24 cellular contexts compared by ENCODE assay signal in the genomic region with DNA sequence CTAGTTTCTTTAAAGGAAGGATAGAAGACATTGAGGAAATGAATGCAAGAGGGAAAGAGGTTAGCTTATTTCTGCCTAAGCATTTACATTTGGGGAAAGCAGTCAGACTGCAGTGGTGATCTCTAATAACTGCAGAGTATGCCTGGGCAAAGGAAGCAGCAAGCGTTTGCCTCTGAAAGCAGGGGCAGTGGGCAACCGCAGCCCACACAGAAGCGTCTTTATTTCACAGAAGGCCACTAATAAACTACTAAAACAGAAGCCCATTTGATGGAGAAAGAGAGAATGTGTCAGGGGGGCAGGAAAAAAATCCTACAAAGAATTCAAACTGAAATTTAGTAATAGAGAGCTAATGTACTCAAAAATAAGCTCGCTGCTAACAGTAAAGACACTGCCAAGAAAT. TPM values are rescaled to one million over a fixed set of nuclear protein-coding genes. Genes with fewer than 3 reads are reported as not detected.
"Had no signal": no experiment of that assay in that cellular context is flagged by ENCODE, and none has a peak within 500 bp of the region (broad histone marks: within the 10 kb centered on the region; RNA-seq: fewer than 3 reads in every experiment).

No MANE protein-coding gene starts in this region.

- H3K27ac ChIP-seq: Peyer's patch had no signal

- H3K36me3 Mint-ChIP-seq: activated CD8-positive, alpha-beta memory T cell treated with anti-CD3 and anti-CD28 coated beads, Interleukin-2, amount 10 ng/mL, durations not matched to agents 7 days and 5 days; activated naive CD4-positive, alpha-beta T cell treated with anti-CD3 and anti-CD28 coated beads, Interleukin-2, amount 50 U/mL, for 24 hours; WTC11 had no signal

- H3K27me3 ChIP-seq: Peyer's patch had no signal

- H3K27ac Mint-ChIP-seq: activated CD4-positive, alpha-beta T cell treated with anti-CD3 and anti-CD28 coated beads, Interleukin-2, amount 10 ng/mL, durations not matched to agents 24 days and 14 days; activated CD8-positive, alpha-beta memory T cell treated with anti-CD3 and anti-CD28 coated beads, Interleukin-2, amount 10 ng/mL, durations not matched to agents 7 days and 5 days; activated naive CD4-positive, alpha-beta T cell treated with anti-CD3 and anti-CD28 coated beads, Interleukin-2, amount 50 U/mL, for 24 hours; activated T-cell treated with anti-CD3 and anti-CD28 coated beads, Interleukin-2, amount 50 U/mL, for 24 hours; activated T-helper 1 cell treated with anti-CD3 and anti-CD28 coated beads, Interleukin-12 subunit alpha, Interleukin-12 subunit beta, Interleukin-2, Interleukin-4 antibody, amounts not matched to agents 30 ng/mL and 10 ng/mL and 1 ng/mL, durations not matched to agents 14 hours and 24 hours and 36 hours; T-helper 17 cell; WTC11 had no signal

- H3K36me3 ChIP-seq: Peyer's patch had no signal

- ATAC-seq: activated CD8-positive, alpha-beta memory T cell treated with anti-CD3 and anti-CD28 coated beads, Interleukin-2, amount 10 ng/mL, durations not matched to agents 7 days and 5 days; T-helper 17 cell; WTC11 had no signal

- H3K4me1 ChIP-seq: Peyer's patch had no signal

- H3K9me3 ChIP-seq: Peyer's patch had no signal

- H3K27me3 Mint-ChIP-seq: activated CD4-positive, alpha-beta T cell treated with anti-CD3 and anti-CD28 coated beads, Interleukin-2, amount 10 ng/mL, durations not matched to agents 24 days and 14 days; activated CD8-positive, alpha-beta memory T cell treated with anti-CD3 and anti-CD28 coated beads, Interleukin-2, amount 10 ng/mL, durations not matched to agents 7 days and 5 days; activated naive CD4-positive, alpha-beta T cell treated with anti-CD3 and anti-CD28 coated beads, Interleukin-2, amount 50 U/mL, for 24 hours; activated T-cell treated with anti-CD3 and anti-CD28 coated beads, Interleukin-2, amount 50 U/mL, for 24 hours; T-helper 17 cell had no signal

- H3K4me3 Mint-ChIP-seq: activated CD4-positive, alpha-beta T cell treated with anti-CD3 and anti-CD28 coated beads, Interleukin-2, amount 10 ng/mL, durations not matched to agents 24 days and 14 days; activated CD8-positive, alpha-beta memory T cell treated with anti-CD3 and anti-CD28 coated beads, Interleukin-2, amount 10 ng/mL, durations not matched to agents 7 days and 5 days; activated naive CD4-positive, alpha-beta T cell treated with anti-CD3 and anti-CD28 coated beads, Interleukin-2, amount 50 U/mL, for 24 hours; activated T-cell treated with anti-CD3 and anti-CD28 coated beads, Interleukin-2, amount 50 U/mL, for 24 hours; activated T-helper 1 cell treated with anti-CD3 and anti-CD28 coated beads, Interleukin-12 subunit alpha, Interleukin-12 subunit beta, Interleukin-2, Interleukin-4 antibody, amounts not matched to agents 30 ng/mL and 10 ng/mL and 1 ng/mL, durations not matched to agents 14 hours and 24 hours and 36 hours; T-helper 17 cell; WTC11 had no signal

- H3K9me3 Mint-ChIP-seq: activated naive CD4-positive, alpha-beta T cell treated with anti-CD3 and anti-CD28 coated beads, Interleukin-2, amount 50 U/mL, for 24 hours; WTC11 had no signal

- H3K4me1 Mint-ChIP-seq: activated CD4-positive, alpha-beta T cell treated with anti-CD3 and anti-CD28 coated beads, Interleukin-2, amount 10 ng/mL, durations not matched to agents 24 days and 14 days; activated CD8-positive, alpha-beta memory T cell treated with anti-CD3 and anti-CD28 coated beads, Interleukin-2, amount 10 ng/mL, durations not matched to agents 7 days and 5 days; activated naive CD4-positive, alpha-beta T cell treated with anti-CD3 and anti-CD28 coated beads, Interleukin-2, amount 50 U/mL, for 24 hours; T-helper 17 cell had no signal

- DNase-seq: activated CD4-positive, alpha-beta T cell treated with anti-CD3 and anti-CD28 coated beads for 1 hour; activated CD4-positive, alpha-beta T cell treated with anti-CD3 and anti-CD28 coated beads, Interleukin-2, amount 10 ng/mL, durations not matched to agents 24 days and 14 days; activated CD4-positive, alpha-beta T cell treated with anti-CD3 and anti-CD28 coated beads, Interleukin-2, amount 50 U/mL, for 48 hours; activated CD8-positive, alpha-beta memory T cell treated with anti-CD3 and anti-CD28 coated beads, Interleukin-2, amount 10 ng/mL, durations not matched to agents 7 days and 5 days; activated effector memory CD4-positive, alpha-beta T cell treated with Interleukin-2 at 50 U/mL for 16 hours; activated naive CD4-positive, alpha-beta T cell; activated T-cell treated with anti-CD3 and anti-CD28 coated beads, Interleukin-2, amount 50 U/mL, for 24 hours; aorta; Kasumi-1; KBM-7; NCI-H1048; NCI-H146; NCI-H187 treated with DMSO at 0.1 percent for 48 hours; NCI-H2081 treated with DMSO at 0.1 percent for 48 hours; NCI-H526 treated with DMSO at 0.1 percent for 48 hours; NCI-H82; NK-92 treated with Interleukin-12 subunit alpha and Interleukin-12 subunit beta, amount 100 ng/mL, for 24 hours; Peyer's patch; SHP77 treated with DMSO at 0.1 percent for 48 hours; T-helper 17 cell; T-helper 9 cell had no signal

- H3K4me3 ChIP-seq: Peyer's patch had no signal

RNA-seq across cellular contexts. Expression of gene LRRTM4, which starts 53.1 kb away (rescaled TPM):
- total RNA-seq: activated CD4-positive, alpha-beta T cell treated with anti-CD3 and anti-CD28 coated beads, Interleukin-2, amount 10 ng/mL, durations not matched to agents 24 days and 14 days; activated CD8-positive, alpha-beta memory T cell treated with anti-CD3 and anti-CD28 coated beads, Interleukin-2, amount 10 ng/mL, durations not matched to agents 7 days and 5 days; activated T-helper 1 cell treated with anti-CD3 and anti-CD28 coated beads, Interleukin-12 subunit alpha, Interleukin-12 subunit beta, Interleukin-2, Interleukin-4 antibody, amounts not matched to agents 30 ng/mL and 10 ng/mL and 1 ng/mL, durations not matched to agents 14 hours and 24 hours and 36 hours; Peyer's patch; T-helper 17 cell had no signal
